In genomic region chr1:178672434-178672833, GRCh38 we compare ENCODE assay signal across 26 cellular contexts.
"Had no signal": no experiment of that assay in that cellular context is flagged by ENCODE, and none has a peak within 500 bp of the region (broad histone marks: within the 10 kb centered on the region; RNA-seq: fewer than 3 reads in every experiment).

No MANE protein-coding gene starts in this region.

- H3K4me1 ChIP-seq: colonic mucosa, esophagus squamous epithelium, gastrocnemius medialis, heart right ventricle, left lung, lower lobe of right lung had no signal

- FAIRE-seq: endometrium, islet of Langerhans, keratinocyte had no signal

- H3K27ac ChIP-seq: colonic mucosa, epithelial cell of prostate, esophagus squamous epithelium, gastrocnemius medialis, heart right ventricle, left lung, lower lobe of right lung had no signal

- H3K36me3 ChIP-seq: colonic mucosa, esophagus squamous epithelium, gastrocnemius medialis, heart right ventricle, left lung, lower lobe of right lung had no signal

- H3K9me3 ChIP-seq: colonic mucosa, gastrocnemius medialis, lower lobe of right lung had no signal

- DNase-seq: colonic mucosa; cortex of kidney; effector CD8-positive, alpha-beta T cell; effector memory CD8-positive, alpha-beta T cell; endodermal cell; erythroblast; esophagus squamous epithelium; foreskin fibroblast; foreskin melanocyte; gastrocnemius medialis; glutamatergic neuron; head of caudate nucleus; heart right ventricle; hippocampal formation; left cardiac atrium; left lung; left ventricle myocardium superior; lower lobe of right lung; mesenchymal stem cell; midbrain; naive thymus-derived CD4-positive, alpha-beta T cell had no signal

- ATAC-seq: effector memory CD8-positive, alpha-beta T cell; esophagus mucosa; gastrocnemius medialis; heart right ventricle; left cardiac atrium; left lung; left ventricle myocardium superior; lower lobe of right lung; naive thymus-derived CD4-positive, alpha-beta T cell had no signal

- H3K4me3 ChIP-seq: colonic mucosa, esophagus squamous epithelium, gastrocnemius medialis, heart right ventricle, left lung, lower lobe of right lung had no signal

- H3K27me3 ChIP-seq: colonic mucosa, esophagus squamous epithelium, gastrocnemius medialis, left lung had no signal
